Comparison of ENCODE assay signal across 9 cellular contexts in genomic region chr6:111098597-111098996, GRCh38. TPM values are rescaled to one million over a fixed set of nuclear protein-coding genes. Genes with fewer than 3 reads are reported as not detected.
"Had no signal": no experiment of that assay in that cellular context is flagged by ENCODE, and none has a peak within 500 bp of the region (broad histone marks: within the 10 kb centered on the region; RNA-seq: fewer than 3 reads in every experiment).

No MANE protein-coding gene starts in this region.

- FAIRE-seq: K562 had no signal

- H2AFZ ChIP-seq: GM23248 had no signal

- H3K27ac ChIP-seq: GM23248, HL-60 had no signal

- H3K4me3 ChIP-seq: GM23248, HAP-1, K562 had no signal

- H3K9me3 ChIP-seq: HAP-1 had no signal

- H3K4me3 Mint-ChIP-seq: HFFc6 had no signal

- ATAC-seq: HCT116, K562 had no signal

- H3K36me3 ChIP-seq: HAP-1 had no signal

- H3K27ac Mint-ChIP-seq: HFFc6 had no signal

- H3K9ac ChIP-seq: GM23248 had no signal

- H3K9me3 Mint-ChIP-seq: HFFc6 had no signal

- DNase-seq: GM23248, GOT3, H7, HFFc6, IMR-90 had no signal

RNA-seq across cellular contexts. Expression of gene SLC16A10, which starts 11.3 kb away (rescaled TPM):
- total RNA-seq: GM23248, HFFc6, IMR-90 had no signal
- polyA plus RNA-seq: GM23248, IMR-90 had no signal
